8 cellular contexts compared by ENCODE assay signal in genomic region chr1:228664399-228664914, GRCh38.
DNase-seq lines count a peak whose midpoint lies in the region; ATAC-seq and TF ChIP-seq lines count a peak whose summit lies in the region.

No MANE protein-coding gene starts in this region.

- H3K27me3 ChIP-seq in ascending aorta (no peaks in the 10 kb centered on the region), smooth muscle cell (ENCODE audit: low read depth) (no peaks in the 10 kb centered on the region)

- no peak overlapping the region for H3K9ac ChIP-seq in smooth muscle cell (ENCODE audit: low read depth)

- peak overlapping the region; percentile 54 for H3K4me2 ChIP-seq in smooth muscle cell

- no peak overlapping the region for H2AFZ ChIP-seq in smooth muscle cell (ENCODE audit: low read depth)

- peak; percentile 91 for DNase-seq in NCI-H1694 (lab: John Stamatoyannopoulos, UW)
- peak; percentile 38 to 66 (median 64) for DNase-seq in T-helper 2 cell
- DNase-seq in ascending aorta (ENCODE audit: low spot score in 2 of 2): peak in 1 of 2 donors; percentile 88
- DNase-seq in hepatic stellate cell (ENCODE audit: low spot score): peak; percentile 59
- DNase-seq in smooth muscle cell (lab: John Stamatoyannopoulos, UW; ENCODE audit: unreplicated experiment): peak; percentile 17

- H3K79me2 ChIP-seq in smooth muscle cell (ENCODE audit: low read depth): no peaks in the 10 kb centered on the region

- H3K27ac ChIP-seq in ascending aorta: no peak overlapping the region
- no peak overlapping the region for H3K27ac ChIP-seq in smooth muscle cell (ENCODE audit: low read depth)

- H3F3A ChIP-seq in smooth muscle cell (ENCODE audit: low read depth): no peaks in the 10 kb centered on the region

- intact Hi-C loops in ascending aorta (cut with DNase I): loop anchor here (1.0 kb wide), 1 partner anchor 493 kb away; no protein-coding TSS in a partner anchor

- 45% methylated on average over 14 of the region's 14 CpGs for WGBS in smooth muscle cell (ENCODE audit: low lambda C conversion rate)

- no peaks in the 10 kb centered on the region for H4K20me1 ChIP-seq in smooth muscle cell (ENCODE audit: low read depth)

- peak; percentile 66 for TF ChIP-seq CTCF in GM12874 (IDR thresholded peaks at IDR 0.05; ENCODE audit: insufficient read depth, low read depth, low read length)
- peak; percentile 77 to 91 (median 77) for TF ChIP-seq CTCF in ascending aorta (IDR thresholded peaks at IDR 0.05)
- TF ChIP-seq CTCF in smooth muscle cell (IDR thresholded peaks at IDR 0.05; ENCODE audit: borderline replicate concordance, insufficient read depth, poor library complexity, severe bottlenecking): peak; percentile 96

- ATAC-seq in HG03342 (IDR thresholded peaks at IDR 0.05; ENCODE audit: unreplicated experiment): no peak
- no peak for ATAC-seq in HG02938 (IDR thresholded peaks at IDR 0.05; ENCODE audit: unreplicated experiment)

- H3K36me3 ChIP-seq in ascending aorta: no peaks in the 10 kb centered on the region
- no peaks in the 10 kb centered on the region for H3K36me3 ChIP-seq in smooth muscle cell (ENCODE audit: low read depth)

- H3K9me3 ChIP-seq in ascending aorta: no peaks in the 10 kb centered on the region
- no peaks in the 10 kb centered on the region for H3K9me3 ChIP-seq in smooth muscle cell (replicated peaks; ENCODE audit: low read depth)

- peaks cover 5 to 7% of the 10 kb centered on the region in 2 donors for H3K4me1 ChIP-seq in ascending aorta
- no peaks in the 10 kb centered on the region for H3K4me1 ChIP-seq in smooth muscle cell (ENCODE audit: low read depth)

- H3K4me3 ChIP-seq in ascending aorta (peak overlapping the region in 1 of 2 donors; percentile 41), smooth muscle cell (no peak overlapping the region)
